ENCODE assay signal across 8 cellular contexts in genomic region chr18:26215247-26215970, GRCh38. TPM values are rescaled to one million over a fixed set of nuclear protein-coding genes. Genes with fewer than 3 reads are reported as not detected.
A peak's percentile ranks its signal among the peaks of the same experiment; 100 is the strongest.
DNase-seq lines count a peak whose midpoint lies in the region; ATAC-seq lines count a peak whose summit lies in the region.

No MANE protein-coding gene starts in this region.

- DNase-seq in T follicular helper cell (ENCODE audit: low read depth) (peak; percentile 37), cortex of kidney (lab: John Stamatoyannopoulos, UW) (no peak), iPS-NIHi7 (ENCODE audit: extremely low spot score) (no peak), iPS-NIHi11 (ENCODE audit: low spot score) (no peak), NCI-H1105 treated with DMSO at 0.1 percent for 48 hours (lab: John Stamatoyannopoulos, UW) (no peak)

- ATAC-seq in GM18873 (IDR thresholded peaks at IDR 0.05; ENCODE audit: low FRiP score, unreplicated experiment) (peak; percentile 94), HG02885 (IDR thresholded peaks at IDR 0.05; ENCODE audit: poor library complexity, unreplicated experiment) (peak; percentile 97), esophagus mucosa (peak; percentile 49)

RNA-seq across cellular contexts. Expression of gene TAF4B, which starts 10.8 kb away (rescaled TPM):
- total RNA-seq in esophagus mucosa = 3.3 TPM
